ENCODE assay signal across 23 cellular contexts in genomic region chrY:6983221-6983620, GRCh38.
"Had no signal": no experiment of that assay in that cellular context is flagged by ENCODE, and none has a peak within 500 bp of the region (broad histone marks: within the 10 kb centered on the region; RNA-seq: fewer than 3 reads in every experiment).

No MANE protein-coding gene starts in this region.

- H3K4me3 Mint-ChIP-seq: effector memory CD8-positive, alpha-beta T cell; memory B cell; natural killer cell; stimulated activated naive CD8-positive, alpha-beta T cell treated with anti-CD3 and anti-CD28 coated beads, Interleukin-15, amount 100 ng/mL, for 72 hours had no signal

- H3K9me3 Mint-ChIP-seq: natural killer cell; stimulated activated naive CD8-positive, alpha-beta T cell treated with anti-CD3 and anti-CD28 coated beads, Interleukin-15, amount 100 ng/mL, for 72 hours had no signal

- H3K4me3 ChIP-seq: coronary artery, gastroesophageal sphincter, heart left ventricle, hepatocyte, lung, ovary, right lobe of liver, suprapubic skin, vagina had no signal

- H3K27ac ChIP-seq: coronary artery, gastroesophageal sphincter, heart left ventricle, hepatocyte, ovary, right lobe of liver, suprapubic skin, vagina had no signal

- DNase-seq: dermis blood vessel endothelial cell; effector memory CD8-positive, alpha-beta T cell; heart left ventricle; kidney; natural killer cell; occipital lobe; ovary; right lobe of liver; small intestine; stimulated activated CD4-positive, alpha-beta T cell treated with anti-CD3 and anti-CD28 coated beads, Interleukin-15, amount 100 ng/mL, for 24 hours; stimulated activated CD4-positive, alpha-beta T cell treated with anti-CD3 and anti-CD28 coated beads, Interleukin-4, amount 100 ng/mL, for 1 hour; stimulated activated CD8-positive, alpha-beta memory T cell treated with anti-CD3 and anti-CD28 coated beads, Interleukin-4, amount 100 ng/mL, for 48 hours; stimulated activated naive CD4-positive, alpha-beta T cell; stimulated activated naive CD8-positive, alpha-beta T cell treated with anti-CD3 and anti-CD28 coated beads, Interleukin-15, amount 100 ng/mL, for 72 hours; trophoblast cell had no signal

- H3K27ac Mint-ChIP-seq: effector memory CD8-positive, alpha-beta T cell; memory B cell; natural killer cell; stimulated activated naive CD8-positive, alpha-beta T cell treated with anti-CD3 and anti-CD28 coated beads, Interleukin-15, amount 100 ng/mL, for 72 hours had no signal

- H3K4me1 ChIP-seq: gastroesophageal sphincter, heart left ventricle, right lobe of liver, suprapubic skin, vagina had no signal

- H3K36me3 ChIP-seq: gastroesophageal sphincter, heart left ventricle, ovary, right lobe of liver, suprapubic skin, vagina had no signal

- H3K36me3 Mint-ChIP-seq: memory B cell, natural killer cell had no signal

- H3K4me1 Mint-ChIP-seq: memory B cell; natural killer cell; stimulated activated naive CD8-positive, alpha-beta T cell treated with anti-CD3 and anti-CD28 coated beads, Interleukin-15, amount 100 ng/mL, for 72 hours had no signal

- H3K27me3 ChIP-seq: gastroesophageal sphincter, heart left ventricle, hepatocyte, ovary, right lobe of liver, suprapubic skin, vagina had no signal

- H3K9me3 ChIP-seq: gastroesophageal sphincter, heart left ventricle, ovary, right lobe of liver, suprapubic skin, vagina had no signal

- ATAC-seq: effector memory CD8-positive, alpha-beta T cell; gastroesophageal sphincter; heart left ventricle; left lobe of liver; natural killer cell; right lobe of liver; stimulated activated naive CD8-positive, alpha-beta T cell treated with anti-CD3 and anti-CD28 coated beads, Interleukin-15, amount 100 ng/mL, for 72 hours had no signal

- H3K27me3 Mint-ChIP-seq: effector memory CD8-positive, alpha-beta T cell; memory B cell; stimulated activated naive CD8-positive, alpha-beta T cell treated with anti-CD3 and anti-CD28 coated beads, Interleukin-15, amount 100 ng/mL, for 72 hours had no signal
